8 cellular contexts compared by ENCODE assay signal in the genomic region with DNA sequence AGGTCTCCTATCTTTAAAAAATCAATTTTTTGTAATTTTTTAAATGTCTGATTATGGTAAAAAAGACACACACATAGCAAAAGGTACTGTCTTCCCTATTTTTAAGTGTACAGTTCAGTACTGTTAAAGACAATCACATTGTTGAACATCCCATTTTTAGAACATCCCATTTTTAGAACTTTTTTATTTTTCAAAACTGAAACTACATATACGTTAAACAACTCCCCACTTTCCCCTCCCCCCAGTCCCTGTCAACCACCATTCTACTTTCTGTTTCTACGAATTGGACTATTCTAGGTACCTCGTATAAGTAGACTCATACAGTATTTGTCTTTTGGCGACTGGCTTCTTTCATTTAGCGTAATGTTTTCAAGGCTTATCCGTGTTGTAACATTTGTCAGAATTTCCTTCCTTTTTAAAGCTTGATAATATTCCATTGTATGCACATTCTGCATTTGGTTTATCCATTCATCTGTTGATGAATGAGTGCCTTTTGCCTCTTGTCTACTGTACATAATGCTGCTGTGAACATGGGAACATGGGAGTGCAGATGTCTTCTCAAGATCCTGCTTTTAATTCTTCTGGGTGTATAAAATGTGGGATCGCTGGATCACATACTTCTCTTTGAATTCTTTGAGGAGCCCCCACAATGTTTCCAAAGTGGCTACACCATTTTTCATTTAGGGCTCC.
DNase-seq lines count a peak whose midpoint lies in the region; ATAC-seq and TF ChIP-seq lines count a peak whose summit lies in the region.

No MANE protein-coding gene starts in this region.

- no peaks in the 10 kb centered on the region for H3K79me1 ChIP-seq in trophoblast cell (ENCODE audit: low read length)

- H3K14ac ChIP-seq in trophoblast cell (ENCODE audit: low read length) = no peak overlapping the region

- H3K9me3 ChIP-seq in smooth muscle cell (replicated peaks; ENCODE audit: low read depth) = no peaks in the 10 kb centered on the region
- H3K9me3 ChIP-seq in trophoblast cell (ENCODE audit: insufficient read depth, low read depth, low read length) = no peaks in the 10 kb centered on the region

- no peak overlapping the region for H3K4ac ChIP-seq in trophoblast cell (ENCODE audit: low read depth, low read length)

- WGBS in smooth muscle cell (ENCODE audit: low lambda C conversion rate) = 93% methylated on average over 7 of the region's 7 CpGs
- WGBS in trophoblast cell (ENCODE audit: extremely low coverage, insufficient coverage, insufficient read length) = 100% methylated on average over 1 of the region's 7 CpGs

- H3K18ac ChIP-seq in trophoblast cell (ENCODE audit: low read length) = no peak overlapping the region

- H2AFZ ChIP-seq in smooth muscle cell (ENCODE audit: low read depth) (no peak overlapping the region), trophoblast cell (ENCODE audit: insufficient read depth, low read length, poor library complexity) (no peak overlapping the region)

- no peak overlapping the region for H2AK5ac ChIP-seq in trophoblast cell (ENCODE audit: low read length)

- peaks cover 31% of the 10 kb centered on the region for H3K4me1 Mint-ChIP-seq in activated CD8-positive, alpha-beta T cell treated with anti-CD3 and anti-CD28 coated beads for 36 hours (ENCODE audit: low read depth)

- no peaks in the 10 kb centered on the region for H3K36me3 Mint-ChIP-seq in activated CD8-positive, alpha-beta T cell treated with anti-CD3 and anti-CD28 coated beads for 36 hours (ENCODE audit: low read depth)

- H2BK5ac ChIP-seq in trophoblast cell (ENCODE audit: low read depth, low read length, poor library complexity) = no peak overlapping the region

- peak; percentile 68 for ATAC-seq in GM19328 (IDR thresholded peaks at IDR 0.05; ENCODE audit: unreplicated experiment)
- ATAC-seq in HG03045 (IDR thresholded peaks at IDR 0.05; ENCODE audit: unreplicated experiment) = peak; percentile 72
- peak; percentile 95 for ATAC-seq in activated CD8-positive, alpha-beta T cell treated with anti-CD3 and anti-CD28 coated beads for 36 hours

- no peak overlapping the region for H3K23ac ChIP-seq in trophoblast cell (ENCODE audit: low read length)

- peak; percentile 83 for DNase-seq in activated CD8-positive, alpha-beta T cell treated with anti-CD3 and anti-CD28 coated beads for 36 hours
- DNase-seq in stimulated activated CD4-positive, alpha-beta T cell treated with anti-CD3 and anti-CD28 coated beads, Interleukin-4, amount 100 ng/mL, for 24 hours = peak; percentile 58
- no peak for DNase-seq in NCI-H774 (lab: John Stamatoyannopoulos, UW)
- no peak for DNase-seq in NAMALWA (ENCODE audit: low spot score)
- no peak for DNase-seq in smooth muscle cell (lab: John Stamatoyannopoulos, UW; ENCODE audit: unreplicated experiment)
- no peak for DNase-seq in trophoblast cell

- CTCF ChIA-PET in activated CD8-positive, alpha-beta T cell treated with anti-CD3 and anti-CD28 coated beads for 36 hours (lab: Charles Lee) = interaction anchor here (1.0 to 1.2 kb wide), 2 partner anchors 83 to 91 kb away, joined by 3 to 5 read pairs; no protein-coding TSS in a partner anchor

- no peaks in the 10 kb centered on the region for H4K20me1 ChIP-seq in smooth muscle cell (ENCODE audit: low read depth)

- no peak overlapping the region for H4K91ac ChIP-seq in trophoblast cell (ENCODE audit: low read depth, low read length)

- POLR2A ChIA-PET in activated CD8-positive, alpha-beta T cell treated with anti-CD3 and anti-CD28 coated beads for 36 hours (lab: Charles Lee) = interaction anchor here (0.8 to 1.4 kb wide), 3 partner anchors 9 to 83 kb away, joined by 3 to 5 read pairs (median 4); no protein-coding TSS in a partner anchor

- no peaks in the 10 kb centered on the region for H3K27me3 ChIP-seq in smooth muscle cell (ENCODE audit: low read depth)
- H3K27me3 ChIP-seq in trophoblast cell (ENCODE audit: insufficient read depth, low read length) = no peaks in the 10 kb centered on the region

- no peaks in the 10 kb centered on the region for H3K36me3 ChIP-seq in smooth muscle cell (ENCODE audit: low read depth)
- H3K36me3 ChIP-seq in trophoblast cell (ENCODE audit: control insufficient read depth in 1 of 2, insufficient read depth in 2 of 2, low read length in 2 of 2) = no peaks in the 10 kb centered on the region

- peaks cover 5% of the 10 kb centered on the region for H3K4me1 ChIP-seq in smooth muscle cell (ENCODE audit: low read depth)
- H3K4me1 ChIP-seq in trophoblast cell (ENCODE audit: control insufficient read depth in 1 of 2, insufficient read depth in 2 of 2, low read length in 2 of 2) = peaks cover 0 to 4% of the 10 kb centered on the region in 2 experiments

- H3K27ac ChIP-seq in smooth muscle cell (ENCODE audit: low read depth) = no peak overlapping the region
- H3K27ac ChIP-seq in trophoblast cell (ENCODE audit: low read depth, low read length) = no peak overlapping the region

- H3F3A ChIP-seq in smooth muscle cell (ENCODE audit: low read depth) = peaks cover 5% of the 10 kb centered on the region

- no peak overlapping the region for H3K4me2 ChIP-seq in smooth muscle cell
- H3K4me2 ChIP-seq in trophoblast cell (ENCODE audit: low read length) = no peak overlapping the region

- H3K9me3 Mint-ChIP-seq in activated CD8-positive, alpha-beta T cell treated with anti-CD3 and anti-CD28 coated beads for 36 hours = no peaks in the 10 kb centered on the region

- intact Hi-C loops in activated CD8-positive, alpha-beta T cell treated with anti-CD3 and anti-CD28 coated beads for 36 hours (cut with micrococcal nuclease) = loop anchor here (5.0 kb wide), 1 partner anchor 63 kb away; no protein-coding TSS in a partner anchor

- H3K79me2 ChIP-seq in smooth muscle cell (ENCODE audit: low read depth) (no peaks in the 10 kb centered on the region), trophoblast cell (ENCODE audit: control insufficient read depth, insufficient read depth, low read length, poor library complexity) (no peaks in the 10 kb centered on the region)

- no peaks in the 10 kb centered on the region for H3K27me3 Mint-ChIP-seq in activated CD8-positive, alpha-beta T cell treated with anti-CD3 and anti-CD28 coated beads for 36 hours

- no peak overlapping the region for H2BK12ac ChIP-seq in trophoblast cell (ENCODE audit: low read length)

- H3K4me3 ChIP-seq in smooth muscle cell (no peak overlapping the region), trophoblast cell (ENCODE audit: low read depth, low read length) (no peak overlapping the region)

- TF ChIP-seq CTCF in activated CD8-positive, alpha-beta T cell treated with anti-CD3 and anti-CD28 coated beads for 36 hours (IDR thresholded peaks at IDR 0.05) = no peak
- TF ChIP-seq CTCF in smooth muscle cell (IDR thresholded peaks at IDR 0.05; ENCODE audit: borderline replicate concordance, insufficient read depth, poor library complexity, severe bottlenecking) = no peak

- H3K4me3 Mint-ChIP-seq in activated CD8-positive, alpha-beta T cell treated with anti-CD3 and anti-CD28 coated beads for 36 hours = peak overlapping the region; percentile 36

- no peak overlapping the region for H2BK120ac ChIP-seq in trophoblast cell (ENCODE audit: insufficient read depth, low read length, poor library complexity)

- H3K27ac Mint-ChIP-seq in activated CD8-positive, alpha-beta T cell treated with anti-CD3 and anti-CD28 coated beads for 36 hours = peak overlapping the region; percentile 71

- H3K9ac ChIP-seq in smooth muscle cell (ENCODE audit: low read depth) (no peak overlapping the region), trophoblast cell (ENCODE audit: low read length) (no peak overlapping the region)

- no peak overlapping the region for H4K8ac ChIP-seq in trophoblast cell (ENCODE audit: low read depth, low read length)

- no peak overlapping the region for H4K12ac ChIP-seq in trophoblast cell (ENCODE audit: low read depth, low read length)

Comparison
In these comparisons a context has a peak if more than half of its experiments do, and no peak if none do; other contexts are left out.
1. DNase-seq: peak in activated CD8-positive, alpha-beta T cell treated with anti-CD3 and anti-CD28 coated beads for 36 hours (single experiment) and stimulated activated CD4-positive, alpha-beta T cell treated with anti-CD3 and anti-CD28 coated beads, Interleukin-4, amount 100 ng/mL, for 24 hours (single experiment); none in NCI-H774 (single experiment), NAMALWA (single experiment), smooth muscle cell (single experiment) and trophoblast cell (0 of 2).
2. Peak in every context shown above with its lines, with median percentiles within 50 percentile points of each other: ATAC-seq.